ENCODE assay signal across 15 cellular contexts in the genomic region with DNA sequence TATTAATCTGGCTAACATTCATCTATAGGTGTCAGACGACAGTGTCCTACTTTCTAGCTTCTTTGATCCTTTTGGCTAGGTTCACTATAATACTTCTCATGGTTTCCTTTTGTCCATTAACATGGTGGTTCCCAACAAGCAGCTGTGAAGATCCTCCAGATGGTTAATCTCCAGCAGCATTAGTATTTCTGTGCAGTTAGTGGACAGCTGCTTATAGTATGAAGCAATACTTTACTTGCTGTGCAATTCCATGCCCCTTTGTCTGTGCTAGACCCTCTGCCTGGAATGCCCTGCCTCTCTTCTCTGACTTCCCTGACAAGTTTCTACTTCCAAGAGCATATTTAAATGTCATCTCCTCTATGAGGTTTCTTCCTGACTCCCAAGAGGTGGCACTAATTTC. TPM values are rescaled to one million over a fixed set of nuclear protein-coding genes. Genes with fewer than 3 reads are reported as not detected.
DNase-seq lines count a peak whose midpoint lies in the region; ATAC-seq and TF ChIP-seq lines count a peak whose summit lies in the region.
"Had no signal": no experiment of that assay in that cellular context is flagged by ENCODE, and none has a peak within 500 bp of the region (broad histone marks: within the 10 kb centered on the region; RNA-seq: fewer than 3 reads in every experiment).

No MANE protein-coding gene starts in this region.

- no peak overlapping the region for H4K5ac ChIP-seq in IMR-90 (ENCODE audit: low read depth, low read length)

- peak; percentile 43; the same call in 1 of the 2 replicates for ATAC-seq in IMR-90 (ENCODE audit: low read depth)
- ATAC-seq: A549; CD8-positive, alpha-beta T cell; GM23338 had no signal

- no peak overlapping the region for H3K23ac ChIP-seq in IMR-90 (ENCODE audit: low read depth, low read length)

- TF ChIP-seq RAD21 in IMR-90 (IDR thresholded peaks at IDR 0.05; ENCODE audit: low read length) = no peak

- BruUV-seq in IMR-90 (replicated peaks; lab: Mats Ljungman, UMichigan) = no TSS peak

- no peaks in the 10 kb centered on the region for H3K27me3 ChIP-seq in IMR-90 (ENCODE audit: control insufficient read depth, insufficient read depth, low read length)
- H3K27me3 ChIP-seq in esophagus squamous epithelium = no peaks in the 10 kb centered on the region

- no peak overlapping the region for H2BK5ac ChIP-seq in IMR-90 (ENCODE audit: low read depth, low read length, poor library complexity, severe bottlenecking)

- POLR2A ChIA-PET in IMR-90 (lab: Charles Lee; ENCODE audit: unreplicated experiment) = no interaction called here

- no peak overlapping the region for H2AK5ac ChIP-seq in IMR-90 (ENCODE audit: low read depth, low read length)

- CTCF ChIA-PET in IMR-90 (lab: Yijun Ruan, JAX) = no interaction called here

- DNase-seq in IMR-90 (peak; percentile 45), LHCN-M2 (ENCODE audit: low read depth) (peak; percentile 66), fibroblast of mammary gland (ENCODE audit: low read depth) (peak; percentile 40), myocyte (ENCODE audit: low read depth) (peak; percentile 35), DMS53 treated with DMSO at 0.1 percent for 48 hours (lab: John Stamatoyannopoulos, UW; ENCODE audit: unreplicated experiment) (no peak), AG20443 (ENCODE audit: low spot score) (no peak), esophagus squamous epithelium (lab: John Stamatoyannopoulos, UW) (no peak), NCI-H526 (lab: John Stamatoyannopoulos, UW) (no peak)
- DNase-seq: CD8-positive, alpha-beta T cell; COR-L47; DMS79; H7; KBM-7 had no signal

- H4K8ac ChIP-seq in IMR-90 (ENCODE audit: low read depth in 2 of 2, low read length in 2 of 2) = no peak overlapping the region

- no peak overlapping the region for H2AFZ ChIP-seq in IMR-90 (replicated peaks; ENCODE audit: low read length, poor library complexity)
- H2AFZ ChIP-seq: GM23338 had no signal

- TF ChIP-seq CTCF in IMR-90 (conservative IDR thresholded peaks at IDR 0.05; ENCODE audit: low read depth, low read length) (no peak), fibroblast of mammary gland (conservative IDR thresholded peaks at IDR 0.05; ENCODE audit: control insufficient read depth, insufficient read depth, low read depth, low read length) (no peak), esophagus squamous epithelium (IDR thresholded peaks at IDR 0.05) (no peak)

- 0 out of 2 replicates have a peak, but pooled peaks cover 2% of the 10 kb centered on the region for H3K9me1 ChIP-seq in IMR-90 (ENCODE audit: insufficient read depth, low read length)

- H3K4me3 ChIP-seq in IMR-90 (ENCODE audit: insufficient read depth, low read depth, low read length) (no peak overlapping the region), fibroblast of mammary gland (ENCODE audit: control insufficient read depth, low read depth, low read length) (no peak overlapping the region), esophagus squamous epithelium (no peak overlapping the region)
- H3K4me3 ChIP-seq: A549, GM23338 had no signal

- no peak for TF ChIP-seq POLR2A in IMR-90 (IDR thresholded peaks at IDR 0.05; ENCODE audit: low read depth, low read length)
- TF ChIP-seq POLR2A in esophagus squamous epithelium (IDR thresholded peaks at IDR 0.05) = no peak

- intact Hi-C loops in IMR-90 (cut with micrococcal nuclease) = no loop called here
- intact Hi-C loops in esophagus squamous epithelium (cut with DNase I) = no loop called here

- no peak overlapping the region for H3K14ac ChIP-seq in IMR-90 (replicated peaks; ENCODE audit: low read depth, low read length)

- no CpG with 5 or more reads among the region's 1 CpG for WGBS in IMR-90 (ENCODE audit: extremely low coverage in 2 of 2, insufficient read length in 1 of 2), 2 experiments
- WGBS in esophagus squamous epithelium, 2 donors = 74 to 79% methylated on average over 1 of the region's 1 CpG

- no peak overlapping the region for H2AK9ac ChIP-seq in IMR-90 (replicated peaks; ENCODE audit: low read depth, low read length, poor library complexity)

- no peak overlapping the region for H3K4ac ChIP-seq in IMR-90 (ENCODE audit: low read depth, low read length)

- H3K4me1 ChIP-seq in IMR-90 (ENCODE audit: control insufficient read depth, insufficient read depth, low read length) (peaks cover 7% of the 10 kb centered on the region), esophagus squamous epithelium (peaks cover 0 to 10% (median 0%) of the 10 kb centered on the region in 3 donors)
- H3K4me1 ChIP-seq: A549 had no signal

- H3K56ac ChIP-seq in IMR-90 (ENCODE audit: extremely low read depth, insufficient read depth, low read length) = no peak overlapping the region

- H4K20me1 ChIP-seq in IMR-90 (ENCODE audit: insufficient read depth, low read length) = no peaks in the 10 kb centered on the region

- H4K91ac ChIP-seq in IMR-90 (ENCODE audit: insufficient read depth, low read depth, low read length) = no peak overlapping the region

- H3K36me3 ChIP-seq in IMR-90 (ENCODE audit: control insufficient read depth, insufficient read depth, low read length) (no peaks in the 10 kb centered on the region), esophagus squamous epithelium (no peaks in the 10 kb centered on the region)

- no peak overlapping the region for H2BK20ac ChIP-seq in IMR-90 (ENCODE audit: low read depth, low read length)

- in situ Hi-C loops in IMR-90 (cut with MboI; ENCODE audit: low sequenced_read_pairs) = no loop called here

- no peak overlapping the region for H3K9ac ChIP-seq in IMR-90 (ENCODE audit: low read depth, low read length)

- H3K9me3 ChIP-seq in IMR-90 (ENCODE audit: control insufficient read depth, insufficient read depth, low read length) = 0 out of 2 replicates have a peak, but pooled peaks cover 2% of the 10 kb centered on the region
- H3K9me3 ChIP-seq in esophagus squamous epithelium = no peaks in the 10 kb centered on the region
- H3K9me3 ChIP-seq: A549 had no signal

- no peaks in the 10 kb centered on the region for H3K79me1 ChIP-seq in IMR-90 (ENCODE audit: low read depth in 1 of 2, low read length in 2 of 2)

- no peak overlapping the region for H3K18ac ChIP-seq in IMR-90 (ENCODE audit: low read depth, low read length)

- no peak overlapping the region for H2BK15ac ChIP-seq in IMR-90 (ENCODE audit: low read depth, low read length)

- no peak overlapping the region for H3K4me2 ChIP-seq in IMR-90 (ENCODE audit: low read depth, low read length)
- H3K4me2 ChIP-seq: A549, GM23338 had no signal

- no peak overlapping the region for H2BK120ac ChIP-seq in IMR-90 (ENCODE audit: low read depth, low read length)

- dilution Hi-C loops in IMR-90 (cut with HindIII; ENCODE audit: low sequenced_read_pairs, unreplicated experiment) = no loop called here

- H3K27ac ChIP-seq in IMR-90 (ENCODE audit: insufficient read depth, low read length) (no peak overlapping the region), esophagus squamous epithelium (no peak overlapping the region)
- H3K27ac ChIP-seq: A549 had no signal

TF ChIP-seq in IMR-90, 13 proteins besides CTCF, POLR2A, EP300 and RAD21:
- no peak for TF ChIP-seq RFX5 (IDR thresholded peaks at IDR 0.05; ENCODE audit: low read depth, low read length)
- no peak for TF ChIP-seq MAZ (IDR thresholded peaks at IDR 0.05; ENCODE audit: borderline replicate concordance, low read depth, low read length)
- no peak for TF ChIP-seq NFE2L2 (IDR thresholded peaks at IDR 0.05; ENCODE audit: low read depth, low read length)
- no peak for TF ChIP-seq FOS (IDR thresholded peaks at IDR 0.05; ENCODE audit: low read depth, low read length)
- TF ChIP-seq CEBPB (IDR thresholded peaks at IDR 0.05; ENCODE audit: low read depth, low read length) = peak; percentile 67
TF ChIP-seq in IMR-90: peak in this region for 1.

RNA-seq across cellular contexts. Expression of gene ARHGAP29, which starts 41.7 kb away (rescaled TPM):
- total RNA-seq in IMR-90 (2012; rRNA removed) (30.3 and 45.3 TPM in 2 replicates), LHCN-M2 (2014; rRNA removed) (17.9 and 18.1 TPM in 2 replicates), myocyte (4.4 and 5.7 TPM in 2 replicates), esophagus squamous epithelium (10 to 100 TPM in 1 of 4 donors, 1 to 10 TPM in 3; 1.4 to 30.5 (median 5.6) TPM)
- polyA plus RNA-seq in IMR-90 (2012; rRNA removed) = 15.9 and 19.1 TPM in 2 replicates
- 3.7 and 4.2 TPM in 2 replicates for polyA plus RNA-seq in IMR-90 (2012; cell fraction: cytosol; rRNA removed)
- 8.5 and 39.9 TPM in 2 replicates for polyA plus RNA-seq in IMR-90 (2012; cell fraction: nucleus; rRNA removed; ENCODE audit: low replicate concordance)
- polyA plus RNA-seq in LHCN-M2 (2012) = 9.4 TPM
- 2.7 TPM for polyA plus RNA-seq in myocyte (2012)
- total RNA-seq: CD8-positive, alpha-beta T cell had no signal

Comparison
In these comparisons a context has a peak if more than half of its experiments do, and no peak if none do; other contexts are left out.
1. DNase-seq: peak in IMR-90 (single experiment), LHCN-M2 (single experiment), fibroblast of mammary gland (single experiment) and myocyte (single experiment); none in DMS53 treated with DMSO at 0.1 percent for 48 hours (single experiment), AG20443 (single experiment), esophagus squamous epithelium (single experiment) and NCI-H526 (0 of 2).